28 cellular contexts compared by ENCODE assay signal in genomic region chr20:60453388-60453787, GRCh38.
"Had no signal": no experiment of that assay in that cellular context is flagged by ENCODE, and none has a peak within 500 bp of the region (broad histone marks: within the 10 kb centered on the region; RNA-seq: fewer than 3 reads in every experiment).

No MANE protein-coding gene starts in this region.

- ATAC-seq: activated CD8-positive, alpha-beta T cell treated with anti-CD3 and anti-CD28 coated beads for 36 hours; activated naive CD4-positive, alpha-beta T cell treated with anti-CD3 and anti-CD28 coated beads, Interleukin-2, amount 50 U/mL, for 72 hours; activated T-cell treated with anti-CD3 and anti-CD28 coated beads, Interleukin-2, amount 50 U/mL, for 4 hours; activated T-cell treated with anti-CD3 and anti-CD28 coated beads, Interleukin-2, amount 50 U/mL, for 72 hours; activated T-helper 17 cell treated with anti-CD3 and anti-CD28 coated beads, Interleukin-2, amount 50 U/mL, for 72 hours; body of pancreas; T-helper 17 cell had no signal

- DNase-seq: activated B cell treated with CpG ODN at 0.5 μM for 24 hours; activated CD4-positive, alpha-beta memory T cell treated with anti-CD3 and anti-CD28 coated beads for 36 hours; activated CD4-positive, alpha-beta T cell treated with anti-CD3 and anti-CD28 coated beads for 4 hours; activated CD4-positive, alpha-beta T cell treated with anti-CD3 and anti-CD28 coated beads, Interleukin-2, amount 10 ng/mL, durations not matched to agents 24 days and 14 days; activated CD4-positive, alpha-beta T cell treated with anti-CD3 and anti-CD28 coated beads, Interleukin-2, amount 50 U/mL, for 1 hour; activated CD4-positive, alpha-beta T cell treated with anti-CD3 and anti-CD28 coated beads, Interleukin-2, amount 50 U/mL, for 4 hours; activated CD4-positive, CD25-positive, alpha-beta regulatory T cell treated with anti-CD3 and anti-CD28 coated beads, Interleukin-2, amount 50 U/mL, for 72 hours; activated CD8-positive, alpha-beta memory T cell treated with anti-CD3 and anti-CD28 coated beads, Interleukin-2, amount 50 U/mL, for 4 hours; activated CD8-positive, alpha-beta T cell treated with anti-CD3 and anti-CD28 coated beads for 36 hours; activated effector memory CD4-positive, alpha-beta T cell treated with anti-CD3 and anti-CD28 coated beads, Interleukin-2, amount 50 U/mL, for 16 hours; activated gamma-delta T cell treated with Interleukin-2 at 50 U/mL for 16 hours; activated naive CD4-positive, alpha-beta T cell; activated naive CD4-positive, alpha-beta T cell treated with anti-CD3 and anti-CD28 coated beads for 36 hours; activated naive CD4-positive, alpha-beta T cell treated with anti-CD3 and anti-CD28 coated beads, Interleukin-2, amount 50 U/mL, for 16 hours; activated naive CD8-positive, alpha-beta T cell treated with anti-CD3 and anti-CD28 coated beads for 36 hours; activated T-cell treated with anti-CD3 and anti-CD28 coated beads for 4 hours; activated T-cell treated with anti-CD3 and anti-CD28 coated beads, Interleukin-2, amount 50 U/mL, for 1 hour; activated T-cell treated with anti-CD3 and anti-CD28 coated beads, Interleukin-2, amount 50 U/mL, for 4 hours; activated T-cell treated with anti-CD3 and anti-CD28 coated beads, Interleukin-2, amount 50 U/mL, for 72 hours; adrenal gland; amniotic stem cell; aorta; body of pancreas; brain microvascular endothelial cell; central memory CD4-positive, alpha-beta T cell; T-helper 17 cell had no signal
